16 cellular contexts compared by ENCODE assay signal in the genomic region with DNA sequence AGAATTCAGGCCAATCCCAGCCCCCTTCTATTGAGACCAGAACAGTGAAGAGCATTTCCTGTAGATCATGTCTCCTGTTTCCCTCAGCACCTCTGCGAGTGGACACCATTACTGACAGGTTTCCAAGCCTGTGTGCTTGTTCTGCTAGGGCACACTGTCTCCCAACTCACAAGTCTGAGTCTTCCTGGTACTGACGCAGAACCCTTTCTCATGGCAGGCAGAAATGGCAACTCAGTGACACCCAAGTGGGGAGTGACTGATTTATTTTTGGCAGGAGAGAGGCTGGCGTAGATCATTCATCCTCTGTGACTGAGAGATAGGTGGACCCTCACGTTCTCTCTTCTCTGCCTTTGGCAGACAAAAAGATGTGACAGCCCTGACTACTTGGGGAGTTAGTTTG.
DNase-seq lines count a peak whose midpoint lies in the region; ATAC-seq and TF ChIP-seq lines count a peak whose summit lies in the region.
"Had no signal": no experiment of that assay in that cellular context is flagged by ENCODE, and none has a peak within 500 bp of the region (broad histone marks: within the 10 kb centered on the region; RNA-seq: fewer than 3 reads in every experiment).

No MANE protein-coding gene starts in this region.

- H3K4me3 Mint-ChIP-seq in nephron = no peak overlapping the region
- H3K4me3 Mint-ChIP-seq: CD4-positive, alpha-beta T cell; HFFc6 had no signal

- H3K9me3 Mint-ChIP-seq in nephron = no peaks in the 10 kb centered on the region
- H3K9me3 Mint-ChIP-seq: CD4-positive, alpha-beta T cell; HFFc6 had no signal

- H3K27ac ChIP-seq in VCaP (peak overlapping the region; percentile 95), foreskin keratinocyte (peak overlapping the region; percentile 63)
- H3K27ac ChIP-seq: C4-2B had no signal

- H3K4me1 Mint-ChIP-seq in nephron = peaks cover 89% of the 10 kb centered on the region

- DNase-seq in foreskin keratinocyte (no peak), left cardiac atrium (peak; percentile 33), HuH-7.5 (ENCODE audit: low spot score) (no peak), NCI-H526 (lab: John Stamatoyannopoulos, UW) (no peak), NCI-H146 treated with DMSO at 0.1 percent for 48 hours (lab: John Stamatoyannopoulos, UW; ENCODE audit: unreplicated experiment) (no peak)
- DNase-seq: ACHN; Caco-2; CD4-positive, alpha-beta T cell; GOT3; H7; HFFc6 had no signal

- TF ChIP-seq CTCF in VCaP (conservative IDR thresholded peaks at IDR 0.05) = no peak
- no peak for TF ChIP-seq CTCF in foreskin keratinocyte (conservative IDR thresholded peaks at IDR 0.05)
- TF ChIP-seq CTCF in nephron (IDR thresholded peaks at IDR 0.05; ENCODE audit: unreplicated experiment in 3 of 3) = no peak

- H3K36me3 Mint-ChIP-seq in nephron (ENCODE audit: low read depth) = no peaks in the 10 kb centered on the region

- intact Hi-C loops in left cardiac atrium (cut with DNase I) = no loop called here

- H3K27me3 Mint-ChIP-seq in nephron (ENCODE audit: low read depth) = no peaks in the 10 kb centered on the region
- H3K27me3 Mint-ChIP-seq: CD4-positive, alpha-beta T cell had no signal

- H3K4me1 ChIP-seq in foreskin keratinocyte = no peaks in the 10 kb centered on the region

- ATAC-seq in foreskin keratinocyte (no peak), left cardiac atrium (peak; percentile 76 to 83), GM19035 (IDR thresholded peaks at IDR 0.05; ENCODE audit: unreplicated experiment) (no peak)
- ATAC-seq: HCT116 had no signal

- H3K27ac Mint-ChIP-seq in nephron = peak overlapping the region; percentile 33 to 73 (median 71)
- H3K27ac Mint-ChIP-seq: CD4-positive, alpha-beta T cell; HFFc6 had no signal

- no peaks in the 10 kb centered on the region for H3K27me3 ChIP-seq in foreskin keratinocyte

Comparison
In these comparisons a context has a peak if more than half of its experiments do, and no peak if none do; other contexts are left out.
1. ATAC-seq: peak in left cardiac atrium (2 of 2); none in foreskin keratinocyte (single experiment) and GM19035 (single experiment).